In the genomic region with DNA sequence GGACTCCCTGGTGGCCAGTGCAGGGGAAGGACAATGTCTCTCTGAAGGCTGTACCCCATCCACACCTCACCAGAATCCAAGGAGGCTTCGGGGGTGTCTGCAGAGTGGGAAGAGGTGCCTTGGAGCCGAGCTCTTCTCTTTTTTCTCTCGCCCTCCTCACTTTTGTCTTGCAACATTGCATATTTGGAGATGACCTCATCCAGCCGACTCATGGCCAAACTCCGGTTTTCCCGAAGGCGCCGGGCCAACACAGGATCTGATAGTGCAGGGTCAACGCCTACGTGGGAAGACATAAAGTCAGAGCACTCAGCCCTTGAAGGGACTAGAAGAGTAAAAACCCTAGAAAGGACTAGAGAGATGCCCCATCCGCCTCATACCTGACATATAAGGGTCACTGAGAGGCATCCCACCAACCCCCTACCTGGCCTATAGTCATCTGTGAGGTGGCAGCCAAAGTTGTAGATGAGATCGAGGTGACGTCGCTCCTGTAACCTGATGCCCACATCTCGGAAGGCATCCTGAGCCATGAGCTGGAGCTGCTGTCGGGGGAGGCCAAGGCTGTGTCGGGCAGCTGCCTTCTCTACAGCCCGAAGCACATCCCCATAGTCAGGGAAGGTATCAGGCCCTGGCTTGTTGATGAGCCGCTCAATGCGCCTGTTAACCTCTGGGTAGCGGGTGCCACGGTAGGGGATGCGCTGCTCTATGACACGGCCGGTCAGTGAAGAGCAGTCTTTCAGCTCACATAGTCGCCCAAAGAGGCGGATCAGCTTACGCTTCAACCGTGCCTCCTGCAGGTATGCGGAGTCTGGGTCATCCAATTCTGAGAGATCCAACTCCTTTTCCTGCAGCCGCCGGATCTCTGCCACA, we compare ENCODE assay signal across 8 cellular contexts. TPM values are rescaled to one million over a fixed set of nuclear protein-coding genes. Genes with fewer than 3 reads are reported as not detected.
A peak's percentile ranks its signal among the peaks of the same experiment; 100 is the strongest.
DNase-seq lines count a peak whose midpoint lies in the region; ATAC-seq and TF ChIP-seq lines count a peak whose summit lies in the region.

No MANE protein-coding gene starts in this region.

- no peak for TF ChIP-seq POLR2A in GM18505 (IDR thresholded peaks at IDR 0.05; ENCODE audit: borderline replicate concordance, extremely low read depth, insufficient read depth, insufficient read length)

- CTCF ChIA-PET in T-cell (lab: Charles Lee), result no interaction called here

- peaks cover 74 to 80% (median 78%) of the 10 kb centered on the region in 3 donors for H3K4me1 Mint-ChIP-seq in T-cell

- no peaks in the 10 kb centered on the region for H3K9me3 Mint-ChIP-seq in T-cell

- peaks cover 32% of the 10 kb centered on the region for H3K36me3 Mint-ChIP-seq in T-cell

- H3K27me3 Mint-ChIP-seq in T-cell, result no peaks in the 10 kb centered on the region

- TF ChIP-seq CTCF in fibroblast of villous mesenchyme (IDR thresholded peaks at IDR 0.05; ENCODE audit: insufficient read depth, low read depth, low read length), result no peak

- peak overlapping the region; percentile 28 for H3K4me3 ChIP-seq in fibroblast of villous mesenchyme (ENCODE audit: low read depth, low read length)
- H3K4me3 ChIP-seq in skeletal muscle cell (ENCODE audit: low read depth, low read length), result peak overlapping the region; percentile 85

- DNase-seq in GOT3 (lab: John Stamatoyannopoulos, UW), result peak; percentile 39
- DNase-seq in T-cell, result no peak
- DNase-seq in fibroblast of villous mesenchyme (ENCODE audit: low read depth), result peak; percentile 96
- peak; percentile 84 for DNase-seq in skeletal muscle cell (ENCODE audit: low read depth)

- POLR2A ChIA-PET in T-cell (lab: Charles Lee), result interaction anchor here in 1 of 2 donors (0.6 kb wide), 1 partner anchor 1362 kb away, joined by 3 read pairs; no protein-coding TSS in a partner anchor

- peak overlapping the region; percentile 78 to 82 for H3K27ac Mint-ChIP-seq in T-cell

- peak overlapping the region; percentile 77 to 100 (median 99) for H3K4me3 Mint-ChIP-seq in T-cell

- ATAC-seq in T-cell (replicated peaks in 1 of 4) (no peak), HG03378 (IDR thresholded peaks at IDR 0.05; ENCODE audit: unreplicated experiment) (no peak), GM18858 (IDR thresholded peaks at IDR 0.05; ENCODE audit: unreplicated experiment) (no peak), GM18505 (IDR thresholded peaks at IDR 0.05; ENCODE audit: unreplicated experiment) (no peak), GM19467 (IDR thresholded peaks at IDR 0.05; ENCODE audit: unreplicated experiment) (no peak)

RNA-seq across cellular contexts. Expression of gene DAXX, which starts 2.2 kb away (rescaled TPM):
- total RNA-seq in T-cell (10 to 100 TPM; 36.3 to 91.4 (median 87.7) TPM), fibroblast of villous mesenchyme (39.6 and 58.7 TPM in 2 replicates)

RNA-seq across cellular contexts. Expression of gene ZBTB22, which starts 3.0 kb away (rescaled TPM):
- total RNA-seq in T-cell, result 10 to 100 TPM; 17.6 to 32.0 (median 26.3) TPM
- total RNA-seq in fibroblast of villous mesenchyme, result 14.8 and 16.0 TPM in 2 replicates

RNA-seq across cellular contexts. Expression of gene TAPBP, which starts 6.7 kb away (rescaled TPM):
- total RNA-seq in T-cell, result 100 to 1,000 TPM; 224 to 271 (median 254) TPM
- total RNA-seq in fibroblast of villous mesenchyme, result 125 and 132 TPM in 2 replicates

RNA-seq across cellular contexts. Expression of gene RGL2, which starts 21.8 kb away (rescaled TPM):
- total RNA-seq in T-cell, result 10 to 100 TPM; 55.9 to 72.0 (median 66.0) TPM
- 13.0 and 23.2 TPM in 2 replicates for total RNA-seq in fibroblast of villous mesenchyme

RNA-seq across cellular contexts. Expression of gene PFDN6, which starts 31.1 kb away (rescaled TPM):
- total RNA-seq in T-cell, result 10 to 100 TPM; 16.1 to 51.4 (median 40.5) TPM
- 26.4 and 34.5 TPM in 2 replicates for total RNA-seq in fibroblast of villous mesenchyme

Comparison
In these comparisons a context has a peak if more than half of its experiments do, and no peak if none do; other contexts are left out.
1. DNase-seq: peak in GOT3 (single experiment), fibroblast of villous mesenchyme (single experiment) and skeletal muscle cell (single experiment); none in T-cell (0 of 34).